Comparison of ENCODE assay signal across 8 cellular contexts in genomic region chr17:2244545-2245525, GRCh38. TPM values are rescaled to one million over a fixed set of nuclear protein-coding genes. Genes with fewer than 3 reads are reported as not detected.
A peak's percentile ranks its signal among the peaks of the same experiment; 100 is the strongest.
DNase-seq lines count a peak whose midpoint lies in the region; ATAC-seq lines count a peak whose summit lies in the region.

No MANE protein-coding gene starts in this region.

- peak; percentile 65 for ATAC-seq in GM18498 (IDR thresholded peaks at IDR 0.05; ENCODE audit: unreplicated experiment)
- ATAC-seq in right cardiac atrium: peak; percentile 90 to 91
- ATAC-seq in sciatic nerve: peak; percentile 94
- ATAC-seq in GM19023 (IDR thresholded peaks at IDR 0.05; ENCODE audit: unreplicated experiment): no peak

- H3K4me1 ChIP-seq in right cardiac atrium (ENCODE audit: control insufficient read depth, insufficient read depth, low read length): no peaks in the 10 kb centered on the region

- H3K27me3 ChIP-seq in right cardiac atrium (ENCODE audit: control insufficient read depth, insufficient read depth): no peaks in the 10 kb centered on the region

- intact Hi-C loops in right cardiac atrium (cut with DNase I): loop anchor here in 3 of 4 donors (2.0 to 5.0 kb wide), 3 partner anchors 148 to 190 kb away; partner anchors contain the start of gene HIC1 (in 3 of the 3)
- intact Hi-C loops in sciatic nerve (cut with DNase I): loop anchor here (2.0 to 5.0 kb wide), 2 partner anchors 190 to 338 kb away; partner anchors contain the start of gene HIC1

- H3K9me3 ChIP-seq in right cardiac atrium (ENCODE audit: control insufficient read depth, low read length): no peaks in the 10 kb centered on the region

- H3K4me3 ChIP-seq in right cardiac atrium (ENCODE audit: low read length): no peak overlapping the region

- 28% methylated on average over 7 of the region's 7 CpGs for WGBS in right cardiac atrium

- peak overlapping the region; percentile 26 for H3K27ac ChIP-seq in right cardiac atrium (ENCODE audit: low read length)

- DNase-seq in A172 (ENCODE audit: low spot score) (peak; percentile 78), NCI-H1694 treated with DMSO at 0.1 percent for 48 hours (lab: John Stamatoyannopoulos, UW) (peak; percentile 59), T1000 (lab: John Stamatoyannopoulos, UW) (peak; percentile 70), anterior cingulate cortex (lab: John Stamatoyannopoulos, UW) (peak in 54 of 58 donors; percentile 16 to 86 (median 66)), right cardiac atrium (peak; percentile 89 to 95 (median 95)), sciatic nerve (ENCODE audit: low spot score) (peak; percentile 94)

RNA-seq across cellular contexts. Expression of gene SMG6, which starts 58.8 kb away (rescaled TPM):
- total RNA-seq in A172 (2014; rRNA removed; shearing (Covaris generic)): 15.1 and 21.4 TPM in 2 replicates
- total RNA-seq in right cardiac atrium (10 to 100 TPM; 22.9 to 36.0 (median 30.6) TPM), sciatic nerve (58.7 TPM)
- polyA plus RNA-seq in right cardiac atrium: 18.7 TPM

RNA-seq across cellular contexts. Expression of gene SRR, which starts 58.9 kb away (rescaled TPM):
- 13.6 and 41.2 TPM in 2 replicates for total RNA-seq in A172 (2014; rRNA removed; shearing (Covaris generic))
- total RNA-seq in right cardiac atrium (10 to 100 TPM; 11.1 to 12.5 (median 11.8) TPM), sciatic nerve (10.0 TPM)
- 5.2 TPM for polyA plus RNA-seq in right cardiac atrium
